ENCODE assay signal across 1 cellular context in the genomic region with DNA sequence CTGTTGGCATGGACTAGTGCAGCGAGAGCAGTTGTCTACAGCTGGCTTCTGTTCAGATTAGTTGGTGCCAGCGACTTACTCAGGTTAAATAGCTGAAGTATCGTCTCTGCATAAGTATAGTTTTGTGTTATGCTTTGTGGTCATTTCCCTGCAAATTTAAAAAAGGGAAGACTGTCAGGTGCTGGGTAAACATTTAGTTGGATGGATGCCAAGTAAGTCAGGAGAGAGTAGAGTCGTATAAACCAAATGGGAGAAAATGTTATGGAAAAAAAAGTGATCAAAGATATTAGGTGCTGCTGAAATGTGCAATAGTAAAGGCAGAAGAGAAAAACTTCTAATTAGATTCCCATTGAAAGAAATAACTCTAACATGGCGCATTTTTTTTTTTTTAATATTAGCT.
TF ChIP-seq lines count a peak whose summit lies in the region.

No MANE protein-coding gene starts in this region.

TF ChIP-seq in WTC11, 78 proteins besides CTCF, POLR2A, EP300 and RAD21 (continued from another document):
- TF ChIP-seq, protein P1, sequence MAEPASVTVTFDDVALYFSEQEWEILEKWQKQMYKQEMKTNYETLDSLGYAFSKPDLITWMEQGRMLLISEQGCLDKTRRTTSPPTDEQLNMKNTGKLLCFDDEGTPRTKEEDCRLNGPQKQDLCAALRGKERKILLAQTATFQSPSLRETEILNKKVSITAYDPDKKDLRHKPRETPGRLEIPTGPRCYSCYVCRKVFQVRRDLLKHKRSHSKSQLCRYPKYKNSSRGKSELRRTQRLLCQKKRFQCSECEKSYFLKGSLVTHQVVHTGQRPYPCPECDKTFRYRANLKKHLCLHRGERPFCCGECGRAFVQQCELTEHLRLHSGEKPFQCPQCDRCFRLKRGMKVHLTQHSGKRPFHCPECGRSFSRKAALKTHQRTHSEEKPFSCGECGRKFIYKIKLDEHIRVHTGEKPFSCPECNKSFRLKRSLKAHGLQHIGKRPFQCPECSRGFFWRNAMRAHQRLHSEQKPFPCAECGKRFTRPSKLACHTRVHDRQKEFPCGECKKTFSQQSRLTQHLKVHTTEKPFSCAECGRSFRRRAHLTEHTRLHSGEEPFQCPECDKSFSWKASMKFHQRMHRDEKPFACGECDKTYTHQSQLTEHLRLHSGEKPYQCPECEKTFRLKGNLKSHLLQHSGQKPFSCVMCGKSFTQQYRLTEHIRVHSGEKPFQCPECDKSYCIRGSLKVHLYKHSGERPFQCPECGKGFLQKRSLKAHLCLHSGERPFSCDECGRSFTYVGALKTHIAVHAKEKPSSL (CRISPR knock-in tag; conservative IDR thresholded peaks at IDR 0.05) = no peak
- no peak for TF ChIP-seq ZNF121 (CRISPR knock-in tag; IDR thresholded peaks at IDR 0.05)
- no peak for TF ChIP-seq JAZF1 (CRISPR knock-in tag; IDR thresholded peaks at IDR 0.05)
- TF ChIP-seq, protein P2, sequence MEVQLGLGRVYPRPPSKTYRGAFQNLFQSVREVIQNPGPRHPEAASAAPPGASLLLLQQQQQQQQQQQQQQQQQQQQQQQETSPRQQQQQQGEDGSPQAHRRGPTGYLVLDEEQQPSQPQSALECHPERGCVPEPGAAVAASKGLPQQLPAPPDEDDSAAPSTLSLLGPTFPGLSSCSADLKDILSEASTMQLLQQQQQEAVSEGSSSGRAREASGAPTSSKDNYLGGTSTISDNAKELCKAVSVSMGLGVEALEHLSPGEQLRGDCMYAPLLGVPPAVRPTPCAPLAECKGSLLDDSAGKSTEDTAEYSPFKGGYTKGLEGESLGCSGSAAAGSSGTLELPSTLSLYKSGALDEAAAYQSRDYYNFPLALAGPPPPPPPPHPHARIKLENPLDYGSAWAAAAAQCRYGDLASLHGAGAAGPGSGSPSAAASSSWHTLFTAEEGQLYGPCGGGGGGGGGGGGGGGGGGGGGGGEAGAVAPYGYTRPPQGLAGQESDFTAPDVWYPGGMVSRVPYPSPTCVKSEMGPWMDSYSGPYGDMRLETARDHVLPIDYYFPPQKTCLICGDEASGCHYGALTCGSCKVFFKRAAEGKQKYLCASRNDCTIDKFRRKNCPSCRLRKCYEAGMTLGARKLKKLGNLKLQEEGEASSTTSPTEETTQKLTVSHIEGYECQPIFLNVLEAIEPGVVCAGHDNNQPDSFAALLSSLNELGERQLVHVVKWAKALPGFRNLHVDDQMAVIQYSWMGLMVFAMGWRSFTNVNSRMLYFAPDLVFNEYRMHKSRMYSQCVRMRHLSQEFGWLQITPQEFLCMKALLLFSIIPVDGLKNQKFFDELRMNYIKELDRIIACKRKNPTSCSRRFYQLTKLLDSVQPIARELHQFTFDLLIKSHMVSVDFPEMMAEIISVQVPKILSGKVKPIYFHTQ (CRISPR knock-in tag; IDR thresholded peaks at IDR 0.05) = no peak
- no peak for TF ChIP-seq JUN (CRISPR knock-in tag; IDR thresholded peaks at IDR 0.05)
- TF ChIP-seq, protein P3, sequence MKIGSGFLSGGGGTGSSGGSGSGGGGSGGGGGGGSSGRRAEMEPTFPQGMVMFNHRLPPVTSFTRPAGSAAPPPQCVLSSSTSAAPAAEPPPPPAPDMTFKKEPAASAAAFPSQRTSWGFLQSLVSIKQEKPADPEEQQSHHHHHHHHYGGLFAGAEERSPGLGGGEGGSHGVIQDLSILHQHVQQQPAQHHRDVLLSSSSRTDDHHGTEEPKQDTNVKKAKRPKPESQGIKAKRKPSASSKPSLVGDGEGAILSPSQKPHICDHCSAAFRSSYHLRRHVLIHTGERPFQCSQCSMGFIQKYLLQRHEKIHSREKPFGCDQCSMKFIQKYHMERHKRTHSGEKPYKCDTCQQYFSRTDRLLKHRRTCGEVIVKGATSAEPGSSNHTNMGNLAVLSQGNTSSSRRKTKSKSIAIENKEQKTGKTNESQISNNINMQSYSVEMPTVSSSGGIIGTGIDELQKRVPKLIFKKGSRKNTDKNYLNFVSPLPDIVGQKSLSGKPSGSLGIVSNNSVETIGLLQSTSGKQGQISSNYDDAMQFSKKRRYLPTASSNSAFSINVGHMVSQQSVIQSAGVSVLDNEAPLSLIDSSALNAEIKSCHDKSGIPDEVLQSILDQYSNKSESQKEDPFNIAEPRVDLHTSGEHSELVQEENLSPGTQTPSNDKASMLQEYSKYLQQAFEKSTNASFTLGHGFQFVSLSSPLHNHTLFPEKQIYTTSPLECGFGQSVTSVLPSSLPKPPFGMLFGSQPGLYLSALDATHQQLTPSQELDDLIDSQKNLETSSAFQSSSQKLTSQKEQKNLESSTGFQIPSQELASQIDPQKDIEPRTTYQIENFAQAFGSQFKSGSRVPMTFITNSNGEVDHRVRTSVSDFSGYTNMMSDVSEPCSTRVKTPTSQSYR (CRISPR knock-in tag; IDR thresholded peaks at IDR 0.05) = no peak
- TF ChIP-seq GRHL2 (CRISPR knock-in tag; IDR thresholded peaks at IDR 0.05; ENCODE audit: insufficient replicate concordance, severe bottlenecking) = no peak
- TF ChIP-seq, protein P4, sequence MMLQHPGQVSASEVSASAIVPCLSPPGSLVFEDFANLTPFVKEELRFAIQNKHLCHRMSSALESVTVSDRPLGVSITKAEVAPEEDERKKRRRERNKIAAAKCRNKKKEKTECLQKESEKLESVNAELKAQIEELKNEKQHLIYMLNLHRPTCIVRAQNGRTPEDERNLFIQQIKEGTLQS (CRISPR knock-in tag; conservative IDR thresholded peaks at IDR 0.05) = no peak
- TF ChIP-seq, protein P5, sequence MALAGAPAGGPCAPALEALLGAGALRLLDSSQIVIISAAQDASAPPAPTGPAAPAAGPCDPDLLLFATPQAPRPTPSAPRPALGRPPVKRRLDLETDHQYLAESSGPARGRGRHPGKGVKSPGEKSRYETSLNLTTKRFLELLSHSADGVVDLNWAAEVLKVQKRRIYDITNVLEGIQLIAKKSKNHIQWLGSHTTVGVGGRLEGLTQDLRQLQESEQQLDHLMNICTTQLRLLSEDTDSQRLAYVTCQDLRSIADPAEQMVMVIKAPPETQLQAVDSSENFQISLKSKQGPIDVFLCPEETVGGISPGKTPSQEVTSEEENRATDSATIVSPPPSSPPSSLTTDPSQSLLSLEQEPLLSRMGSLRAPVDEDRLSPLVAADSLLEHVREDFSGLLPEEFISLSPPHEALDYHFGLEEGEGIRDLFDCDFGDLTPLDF (CRISPR knock-in tag; IDR thresholded peaks at IDR 0.05) = no peak
- TF ChIP-seq CREB1 (CRISPR knock-in tag; IDR thresholded peaks at IDR 0.05) = no peak
- TF ChIP-seq, protein P6, sequence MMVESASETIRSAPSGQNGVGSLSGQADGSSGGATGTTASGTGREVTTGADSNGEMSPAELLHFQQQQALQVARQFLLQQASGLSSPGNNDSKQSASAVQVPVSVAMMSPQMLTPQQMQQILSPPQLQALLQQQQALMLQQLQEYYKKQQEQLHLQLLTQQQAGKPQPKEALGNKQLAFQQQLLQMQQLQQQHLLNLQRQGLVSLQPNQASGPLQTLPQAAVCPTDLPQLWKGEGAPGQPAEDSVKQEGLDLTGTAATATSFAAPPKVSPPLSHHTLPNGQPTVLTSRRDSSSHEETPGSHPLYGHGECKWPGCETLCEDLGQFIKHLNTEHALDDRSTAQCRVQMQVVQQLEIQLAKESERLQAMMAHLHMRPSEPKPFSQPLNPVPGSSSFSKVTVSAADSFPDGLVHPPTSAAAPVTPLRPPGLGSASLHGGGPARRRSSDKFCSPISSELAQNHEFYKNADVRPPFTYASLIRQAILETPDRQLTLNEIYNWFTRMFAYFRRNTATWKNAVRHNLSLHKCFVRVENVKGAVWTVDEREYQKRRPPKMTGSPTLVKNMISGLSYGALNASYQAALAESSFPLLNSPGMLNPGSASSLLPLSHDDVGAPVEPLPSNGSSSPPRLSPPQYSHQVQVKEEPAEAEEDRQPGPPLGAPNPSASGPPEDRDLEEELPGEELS (CRISPR knock-in tag; IDR thresholded peaks at IDR 0.05) = no peak
- TF ChIP-seq, protein P7, sequence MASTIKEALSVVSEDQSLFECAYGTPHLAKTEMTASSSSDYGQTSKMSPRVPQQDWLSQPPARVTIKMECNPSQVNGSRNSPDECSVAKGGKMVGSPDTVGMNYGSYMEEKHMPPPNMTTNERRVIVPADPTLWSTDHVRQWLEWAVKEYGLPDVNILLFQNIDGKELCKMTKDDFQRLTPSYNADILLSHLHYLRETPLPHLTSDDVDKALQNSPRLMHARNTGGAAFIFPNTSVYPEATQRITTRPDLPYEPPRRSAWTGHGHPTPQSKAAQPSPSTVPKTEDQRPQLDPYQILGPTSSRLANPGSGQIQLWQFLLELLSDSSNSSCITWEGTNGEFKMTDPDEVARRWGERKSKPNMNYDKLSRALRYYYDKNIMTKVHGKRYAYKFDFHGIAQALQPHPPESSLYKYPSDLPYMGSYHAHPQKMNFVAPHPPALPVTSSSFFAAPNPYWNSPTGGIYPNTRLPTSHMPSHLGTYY (CRISPR knock-in tag; IDR thresholded peaks at IDR 0.05) = no peak
